8 cellular contexts compared by ENCODE assay signal in the genomic region with DNA sequence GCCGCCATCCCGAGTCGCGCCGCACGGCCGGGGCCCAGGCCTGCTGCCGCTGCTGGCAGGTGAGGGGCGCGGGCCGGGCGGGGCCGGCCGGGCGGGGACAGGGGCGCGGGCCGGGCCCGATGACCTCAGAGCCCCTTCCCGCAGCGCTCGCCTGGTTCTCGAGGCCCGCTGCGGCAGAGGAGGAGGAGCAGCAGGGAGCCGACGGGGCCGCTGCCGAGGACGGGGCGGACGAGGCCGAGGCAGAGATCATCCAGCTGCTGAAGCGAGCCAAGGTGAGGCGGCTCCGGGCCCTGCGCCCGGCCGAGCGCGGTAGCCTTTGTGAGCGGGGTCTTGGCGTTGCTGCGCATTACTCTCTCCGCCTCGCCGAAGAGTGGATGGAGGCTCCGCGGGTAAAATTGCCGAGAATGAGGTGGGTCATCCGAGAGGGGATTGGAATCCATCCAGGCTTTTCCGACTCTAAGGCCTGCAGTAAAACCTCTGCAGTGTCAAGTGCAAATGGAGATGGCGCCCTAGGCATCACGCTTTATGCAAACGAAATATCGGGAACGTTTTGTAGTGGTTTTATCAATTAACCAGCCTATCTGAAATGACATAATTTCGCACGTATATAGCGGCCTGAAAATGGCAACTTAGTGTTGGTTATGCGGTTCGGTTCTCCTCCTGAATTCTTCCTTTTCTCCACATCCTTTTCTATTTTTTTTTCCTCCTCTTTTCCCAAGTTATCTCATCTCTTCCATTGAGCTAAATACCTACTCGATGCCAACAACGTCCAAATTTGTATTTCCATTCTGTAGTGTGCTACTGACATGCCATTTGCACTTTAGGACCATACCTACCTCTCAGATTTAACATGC. TPM values are rescaled to one million over a fixed set of nuclear protein-coding genes. Genes with fewer than 3 reads are reported as not detected.
A peak's percentile ranks its signal among the peaks of the same experiment; 100 is the strongest.
DNase-seq lines count a peak whose midpoint lies in the region; ATAC-seq, FAIRE-seq and TF ChIP-seq lines count a peak whose summit lies in the region.

No MANE protein-coding gene starts in this region.

- H3K27me3 Mint-ChIP-seq in stimulated activated memory B cell treated with anti-CD40 and anti-IgM and Interleukin-4, amounts not matched to agents 10 μg/mL and 1 μg/mL and 100 μg/mL, for 72 hours: no peaks in the 10 kb centered on the region

- ATAC-seq in HG02642 (IDR thresholded peaks at IDR 0.05; ENCODE audit: poor library complexity, unreplicated experiment) (peak; percentile 49), K562 (peak; percentile 68)
- ATAC-seq in stimulated activated memory B cell treated with anti-CD40 and anti-IgM and Interleukin-4, amounts not matched to agents 10 μg/mL and 1 μg/mL and 100 μg/mL, for 72 hours: peak; percentile 70

- CTCF ChIA-PET in K562 (lab: Yijun Ruan, JAX; ENCODE audit: low intra/inter-chr PET ratio): interaction anchor here (0.7 to 2.1 kb wide), 2 partner anchors 55 to 172 kb away, joined by 3 to 12 read pairs; a partner anchor contains a TSS

- no peak for TF ChIP-seq RAD21 in K562 (CRISPR knock-in tag; conservative IDR thresholded peaks at IDR 0.05 in 1 of 2, IDR thresholded peaks at IDR 0.05 in 1 of 2)

- TF ChIP-seq CTCF in K562 (IDR thresholded peaks at IDR 0.05 in 2 of 3, conservative IDR thresholded peaks at IDR 0.05 in 1 of 3; ENCODE audit: insufficient read depth in 2 of 3, low read depth in 1 of 3, low read length in 3 of 3) (no peak), kidney (IDR thresholded peaks at IDR 0.05; ENCODE audit: borderline replicate concordance, extremely low read depth, insufficient read depth) (no peak)

- H3K36me3 ChIP-seq in K562 (ENCODE audit: control insufficient read depth, insufficient read depth, low read length) (peaks cover 45% of the 10 kb centered on the region), kidney (ENCODE audit: control insufficient read depth in 1 of 2, insufficient read depth in 2 of 2, low read length in 2 of 2) (peaks cover 14 to 25% of the 10 kb centered on the region in 2 donors)

- peaks cover 27% of the 10 kb centered on the region for H3K4me1 Mint-ChIP-seq in stimulated activated memory B cell treated with anti-CD40 and anti-IgM and Interleukin-4, amounts not matched to agents 10 μg/mL and 1 μg/mL and 100 μg/mL, for 72 hours

- no peaks in the 10 kb centered on the region for H3K9me1 ChIP-seq in K562 (ENCODE audit: control insufficient read depth, insufficient read depth, low read length)

- H3K9me3 ChIP-seq in K562 (replicated peaks; ENCODE audit: control insufficient read depth, insufficient read depth, low read depth, low read length) (peaks cover 10% of the 10 kb centered on the region), kidney (ENCODE audit: control insufficient read depth in 1 of 2, low read length in 2 of 2) (no peaks in the 10 kb centered on the region)

- H2AFZ ChIP-seq in K562 (ENCODE audit: low read depth, low read length): peak overlapping the region; percentile 91

- H3K4me1 ChIP-seq in K562 (replicated peaks in 1 of 2; ENCODE audit: control insufficient read depth in 2 of 2, insufficient read depth in 2 of 2, low read length in 2 of 2): peaks cover 8 to 15% of the 10 kb centered on the region in 2 experiments; a peak in 2 of 5 replicates
- H3K4me1 ChIP-seq in kidney (ENCODE audit: control insufficient read depth in 1 of 2, insufficient read depth in 1 of 2, low read depth in 1 of 2, low read length in 2 of 2): peaks cover 7 to 8% of the 10 kb centered on the region in 2 donors

- H3K4me3 ChIP-seq in K562: peak overlapping the region; percentile 84
- H3K4me3 ChIP-seq in kidney (ENCODE audit: low read length in 2 of 2): peak overlapping the region; percentile 73 to 76

- intact Hi-C loops in K562 (cut with micrococcal nuclease) (loop anchor here (10.0 kb wide), 1 partner anchor 215 kb away; a partner anchor contains a TSS), kidney (cut with DNase I) (no loop called here)

- 0% methylated on average over 14 of the region's 64 CpGs for WGBS in K562 (ENCODE audit: insufficient coverage, low coverage, missing lambda C conversion rate)

- peak overlapping the region; percentile 85 for H3K4me3 Mint-ChIP-seq in stimulated activated memory B cell treated with anti-CD40 and anti-IgM and Interleukin-4, amounts not matched to agents 10 μg/mL and 1 μg/mL and 100 μg/mL, for 72 hours

- DNase-seq in activated gamma-delta T cell (lab: John Stamatoyannopoulos, UW) (peak; percentile 54), activated gamma-delta T cell treated with Interleukin-2 at 50 U/mL for 16 hours (no peak), NCI-H2171 (lab: John Stamatoyannopoulos, UW) (peak; percentile 56), K562 (ENCODE audit: extremely low read depth in 1 of 4, low spot score in 3 of 4) (peak in 1 of 4 experiments; percentile 45), kidney (no peak), NOMO-1 treated with DMSO at 0.1 percent for 48 hours (lab: John Stamatoyannopoulos, UW; ENCODE audit: unreplicated experiment) (no peak)

- no peaks in the 10 kb centered on the region for H3K9me3 Mint-ChIP-seq in stimulated activated memory B cell treated with anti-CD40 and anti-IgM and Interleukin-4, amounts not matched to agents 10 μg/mL and 1 μg/mL and 100 μg/mL, for 72 hours

- TF ChIP-seq EP300 in K562 (IDR thresholded peaks at IDR 0.05; ENCODE audit: low read length): no peak

- FAIRE-seq in K562 (lab: Jason Lieb, UNC) (peak; percentile 32), kidney (lab: Jason Lieb, UNC) (no peak)

- no TSS peak for BruUV-seq in K562 (replicated peaks; lab: Mats Ljungman, UMichigan)

- peak overlapping the region; percentile 85 for H3K27ac ChIP-seq in K562 (ENCODE audit: extremely low read depth, low read depth, low read length)
- H3K27ac ChIP-seq in kidney (ENCODE audit: low read depth in 2 of 2, low read length in 2 of 2): peak overlapping the region; percentile 98 to 99

- peaks cover 31% of the 10 kb centered on the region for H3K79me2 ChIP-seq in K562 (ENCODE audit: control insufficient read depth, insufficient read depth, low read length)

- peak overlapping the region; percentile 87 for H3K27ac Mint-ChIP-seq in stimulated activated memory B cell treated with anti-CD40 and anti-IgM and Interleukin-4, amounts not matched to agents 10 μg/mL and 1 μg/mL and 100 μg/mL, for 72 hours

- H4K20me1 ChIP-seq in K562 (replicated peaks; ENCODE audit: control insufficient read depth, insufficient read depth, low read length): no peaks in the 10 kb centered on the region

- no peak for TF ChIP-seq POLR2A in K562 (conservative IDR thresholded peaks at IDR 0.05)

- H3K27me3 ChIP-seq in K562 (ENCODE audit: control insufficient read depth in 2 of 2, insufficient read depth in 2 of 2, low read length in 2 of 2): no peaks in the 10 kb centered on the region

- H3K4me2 ChIP-seq in K562 (ENCODE audit: insufficient read depth, low read length): peak overlapping the region; percentile 79

- peak overlapping the region; percentile 76 to 97 for H3K9ac ChIP-seq in K562 (ENCODE audit: insufficient read depth in 1 of 2, low read depth in 2 of 2, low read length in 2 of 2)
- peak overlapping the region; percentile 88 to 94 for H3K9ac ChIP-seq in kidney (ENCODE audit: low read length in 2 of 2)

- in situ Hi-C loops in K562 (cut with MboI): loop anchor here (10.0 kb wide), 1 partner anchor 55 kb away; a partner anchor contains a TSS

- POLR2A ChIA-PET in K562 (lab: Yijun Ruan, JAX): interaction anchor here (0.6 to 2.1 kb wide), 6 partner anchors 9 to 55 kb away, joined by 3 to 14 read pairs (median 4); a partner anchor contains a TSS

- H3K36me3 Mint-ChIP-seq in stimulated activated memory B cell treated with anti-CD40 and anti-IgM and Interleukin-4, amounts not matched to agents 10 μg/mL and 1 μg/mL and 100 μg/mL, for 72 hours: peaks cover 40% of the 10 kb centered on the region

RNA-seq across cellular contexts. Expression of a gene that starts 0.6 kb away (rescaled TPM):
- total RNA-seq in K562 (2011; cell fraction: chromatin; rRNA removed; ENCODE audit: low replicate concordance): 24.1 and 46.0 TPM in 2 replicates
- total RNA-seq in K562 (2011; cell fraction: nucleolus; rRNA removed): 21.0 and 27.5 TPM in 2 replicates
- total RNA-seq in K562 (2011; cell fraction: nucleoplasm; rRNA removed): 32.6 and 47.8 TPM in 2 replicates
- 42.0 and 60.8 TPM in 2 replicates for total RNA-seq in K562 (2014; rRNA removed)
- total RNA-seq in K562 (2014; rRNA removed; fragmentation: Illumina TruSeq; extraction: Trizol): 26.5 and 30.1 TPM in 2 replicates
- total RNA-seq in K562 (2015; rRNA removed; fragmentation: Illumina TruSeq; extraction: Trizol): 19.1 and 20.3 TPM in 2 replicates
- 23.8 and 25.6 TPM in 2 replicates for total RNA-seq in K562 (2021)
- polyA plus RNA-seq in K562 (2011; rRNA removed): 6.3 and 8.1 TPM in 2 replicates
- 5.9 and 11.5 TPM in 2 replicates for polyA plus RNA-seq in K562 (2011; cell fraction: cytosol; rRNA removed)
- polyA plus RNA-seq in K562 (2011; cell fraction: nucleus; rRNA removed): 10.5 and 11.8 TPM in 2 replicates
- 19.6 and 25.0 TPM in 2 replicates for polyA plus RNA-seq in K562 (2012)
- polyA plus RNA-seq in K562 (2014; fragmentation: Illumina TruSeq; extraction: Trizol): 24.6 and 27.6 TPM in 2 replicates
- 10 to 100 TPM in 1 of 2 experiments, 1 to 10 TPM in 1; 8.9 to 10.5 TPM for polyA plus RNA-seq in K562 (2014; fragmentation: Nextera tagmentation; extraction: Ambion mirVana)
- polyA plus RNA-seq in K562 (2014; rRNA removed): 16.1 and 25.3 TPM in 2 replicates
- 11.0 and 13.2 TPM in 2 replicates for polyA minus RNA-seq in K562 (2011; rRNA and poly(A)+ RNA removed)
- polyA minus RNA-seq in K562 (2011; cell fraction: cytosol; rRNA and poly(A)+ RNA removed): 12.8 and 13.1 TPM in 2 replicates
- polyA minus RNA-seq in K562 (2011; cell fraction: nucleus; rRNA and poly(A)+ RNA removed): 22.3 and 23.7 TPM in 2 replicates
- total RNA-seq in kidney: 47.7 TPM
- 42.0 TPM for polyA plus RNA-seq in kidney (ENCODE audit: insufficient read depth, low read depth, low replicate concordance)

RNA-seq across cellular contexts. Expression of a gene that starts 0.7 kb away (rescaled TPM):
- 7.0 and 12.4 TPM in 2 replicates for total RNA-seq in K562 (2011; cell fraction: chromatin; rRNA removed; ENCODE audit: low replicate concordance)
- total RNA-seq in K562 (2011; cell fraction: nucleolus; rRNA removed): 3.3 and 4.0 TPM in 2 replicates
- total RNA-seq in K562 (2011; cell fraction: nucleoplasm; rRNA removed): 4.5 and 7.0 TPM in 2 replicates
- total RNA-seq in K562 (2014; rRNA removed) (15.1 and 15.3 TPM in 2 replicates), K562 (2014; rRNA removed; fragmentation: Illumina TruSeq; extraction: Trizol) (9.8 and 11.0 TPM in 2 replicates), K562 (2015; rRNA removed; fragmentation: Illumina TruSeq; extraction: Trizol) (7.9 and 9.5 TPM in 2 replicates), K562 (2021) (6.8 and 9.0 TPM in 2 replicates), kidney (21.0 TPM)
- polyA plus RNA-seq in K562 (2011; rRNA removed) (17.2 and 18.7 TPM in 2 replicates), K562 (2014; fragmentation: Illumina TruSeq; extraction: Trizol) (7.4 and 10.0 TPM in 2 replicates), K562 (2014; fragmentation: Nextera tagmentation; extraction: Ambion mirVana) (1 to 10 TPM; 5.9 to 8.0 TPM), K562 (2014; rRNA removed) (15.5 and 22.7 TPM in 2 replicates), kidney (ENCODE audit: insufficient read depth, low read depth, low replicate concordance) (66.7 TPM)
- polyA plus RNA-seq in K562 (2011; cell fraction: cytosol; rRNA removed): 12.4 and 15.1 TPM in 2 replicates
- polyA plus RNA-seq in K562 (2011; cell fraction: nucleus; rRNA removed): 12.1 and 12.3 TPM in 2 replicates
- 10.6 and 12.0 TPM in 2 replicates for polyA plus RNA-seq in K562 (2012)
- polyA minus RNA-seq in K562 (2011; rRNA and poly(A)+ RNA removed): 8.1 and 10.3 TPM in 2 replicates
- 3.0 and 4.1 TPM in 2 replicates for polyA minus RNA-seq in K562 (2011; cell fraction: cytosol; rRNA and poly(A)+ RNA removed)
- 1.9 and 3.2 TPM in 2 replicates for polyA minus RNA-seq in K562 (2011; cell fraction: nucleus; rRNA and poly(A)+ RNA removed)

RNA-seq across cellular contexts. Expression of a gene that starts 55.3 kb away (rescaled TPM):
- 21.3 and 28.9 TPM in 2 replicates for total RNA-seq in K562 (2011; cell fraction: chromatin; rRNA removed; ENCODE audit: low replicate concordance)
- 24.9 and 28.0 TPM in 2 replicates for total RNA-seq in K562 (2011; cell fraction: nucleolus; rRNA removed)
- total RNA-seq in K562 (2011; cell fraction: nucleoplasm; rRNA removed): 20.6 and 25.3 TPM in 2 replicates
- 10.5 and 15.7 TPM in 2 replicates for total RNA-seq in K562 (2014; rRNA removed)
- total RNA-seq in K562 (2014; rRNA removed; fragmentation: Illumina TruSeq; extraction: Trizol): 9.4 and 10.8 TPM in 2 replicates
- 7.9 and 9.0 TPM in 2 replicates for total RNA-seq in K562 (2015; rRNA removed; fragmentation: Illumina TruSeq; extraction: Trizol)
- 10.7 and 12.2 TPM in 2 replicates for total RNA-seq in K562 (2021)
- polyA plus RNA-seq in K562 (2011; rRNA removed): 13.7 and 16.6 TPM in 2 replicates
- polyA plus RNA-seq in K562 (2011; cell fraction: cytosol; rRNA removed): 18.2 and 33.7 TPM in 2 replicates
- polyA plus RNA-seq in K562 (2011; cell fraction: nucleus; rRNA removed): 7.3 and 8.3 TPM in 2 replicates
- 7.2 and 8.8 TPM in 2 replicates for polyA plus RNA-seq in K562 (2012)
- 9.2 and 10.5 TPM in 2 replicates for polyA plus RNA-seq in K562 (2014; fragmentation: Illumina TruSeq; extraction: Trizol)
- 1 to 10 TPM; 6.4 to 9.2 TPM for polyA plus RNA-seq in K562 (2014; fragmentation: Nextera tagmentation; extraction: Ambion mirVana)
- 12.7 and 13.7 TPM in 2 replicates for polyA plus RNA-seq in K562 (2014; rRNA removed)
- polyA minus RNA-seq in K562 (2011; rRNA and poly(A)+ RNA removed): 12.5 and 14.5 TPM in 2 replicates
- polyA minus RNA-seq in K562 (2011; cell fraction: cytosol; rRNA and poly(A)+ RNA removed): 8.0 and 10.0 TPM in 2 replicates
- 5.8 and 9.1 TPM in 2 replicates for polyA minus RNA-seq in K562 (2011; cell fraction: nucleus; rRNA and poly(A)+ RNA removed)
- total RNA-seq in kidney: 0.60 TPM
- not detected for polyA plus RNA-seq in kidney (ENCODE audit: insufficient read depth, low read depth, low replicate concordance)

Comparison
In these comparisons a context has a peak if more than half of its experiments do, and no peak if none do; other contexts are left out.
1. DNase-seq: peak in activated gamma-delta T cell (single experiment) and NCI-H2171 (single experiment); none in activated gamma-delta T cell treated with Interleukin-2 at 50 U/mL for 16 hours (single experiment), kidney (single experiment) and NOMO-1 treated with DMSO at 0.1 percent for 48 hours (single experiment).
2. Peak in every context shown above with its lines, with median percentiles within 50 percentile points of each other: ATAC-seq.